Comparison of ENCODE assay signal across 1 cellular context in the genomic region with DNA sequence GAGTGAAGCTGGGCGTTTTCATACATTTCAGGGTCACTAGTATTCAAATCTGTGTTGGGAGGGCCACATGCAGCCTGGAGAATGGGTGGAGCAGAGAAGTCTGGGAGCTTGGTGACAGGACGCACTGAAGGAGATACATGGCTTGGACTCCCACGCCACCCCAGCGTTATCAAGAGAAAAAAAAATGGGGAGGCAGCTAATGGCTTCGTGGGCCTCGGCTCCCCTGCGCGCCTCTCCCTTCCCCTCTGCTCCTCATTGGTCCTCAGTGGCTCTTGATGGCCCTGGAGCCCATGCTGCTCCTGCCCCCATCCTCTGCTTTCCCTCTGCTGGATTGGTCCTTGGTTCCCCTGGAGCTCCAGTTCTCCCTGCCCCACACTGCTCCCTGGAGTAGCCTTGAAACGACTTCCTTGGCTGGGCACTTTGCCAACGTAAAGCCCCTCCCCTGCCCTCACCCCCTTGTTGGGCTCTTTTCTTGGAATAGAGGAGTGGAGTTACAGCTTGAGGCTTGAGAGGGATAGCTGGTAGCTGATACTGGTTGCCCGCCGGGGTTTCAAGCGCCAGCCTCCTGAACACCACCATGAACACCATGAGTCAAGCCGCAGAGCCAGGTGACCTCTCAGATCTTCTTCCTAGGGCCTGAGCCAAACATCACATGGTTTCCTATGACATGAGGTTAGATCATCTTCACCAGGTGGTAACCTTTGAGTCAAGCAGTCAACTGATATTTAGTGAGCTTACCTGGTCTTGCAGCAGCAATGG.
TF ChIP-seq lines count a peak whose summit lies in the region.

No MANE protein-coding gene starts in this region.

TF ChIP-seq in K562, 482 proteins besides CTCF, POLR2A, EP300 and RAD21 (continued from another document):
- TF ChIP-seq, protein P1, sequence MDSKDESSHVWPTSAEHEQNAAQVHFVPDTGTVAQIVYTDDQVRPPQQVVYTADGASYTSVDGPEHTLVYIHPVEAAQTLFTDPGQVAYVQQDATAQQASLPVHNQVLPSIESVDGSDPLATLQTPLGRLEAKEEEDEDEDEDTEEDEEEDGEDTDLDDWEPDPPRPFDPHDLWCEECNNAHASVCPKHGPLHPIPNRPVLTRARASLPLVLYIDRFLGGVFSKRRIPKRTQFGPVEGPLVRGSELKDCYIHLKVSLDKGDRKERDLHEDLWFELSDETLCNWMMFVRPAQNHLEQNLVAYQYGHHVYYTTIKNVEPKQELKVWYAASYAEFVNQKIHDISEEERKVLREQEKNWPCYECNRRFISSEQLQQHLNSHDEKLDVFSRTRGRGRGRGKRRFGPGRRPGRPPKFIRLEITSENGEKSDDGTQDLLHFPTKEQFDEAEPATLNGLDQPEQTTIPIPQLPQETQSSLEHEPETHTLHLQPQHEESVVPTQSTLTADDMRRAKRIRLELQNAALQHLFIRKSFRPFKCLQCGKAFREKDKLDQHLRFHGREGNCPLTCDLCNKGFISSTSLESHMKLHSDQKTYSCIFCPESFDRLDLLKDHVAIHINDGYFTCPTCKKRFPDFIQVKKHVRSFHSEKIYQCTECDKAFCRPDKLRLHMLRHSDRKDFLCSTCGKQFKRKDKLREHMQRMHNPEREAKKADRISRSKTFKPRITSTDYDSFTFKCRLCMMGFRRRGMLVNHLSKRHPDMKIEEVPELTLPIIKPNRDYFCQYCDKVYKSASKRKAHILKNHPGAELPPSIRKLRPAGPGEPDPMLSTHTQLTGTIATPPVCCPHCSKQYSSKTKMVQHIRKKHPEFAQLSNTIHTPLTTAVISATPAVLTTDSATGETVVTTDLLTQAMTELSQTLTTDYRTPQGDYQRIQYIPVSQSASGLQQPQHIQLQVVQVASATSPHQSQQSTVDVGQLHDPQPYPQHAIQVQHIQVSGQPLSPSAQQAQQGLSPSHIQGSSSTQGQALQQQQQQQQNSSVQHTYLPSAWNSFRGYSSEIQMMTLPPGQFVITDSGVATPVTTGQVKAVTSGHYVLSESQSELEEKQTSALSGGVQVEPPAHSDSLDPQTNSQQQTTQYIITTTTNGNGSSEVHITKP (IDR thresholded peaks at IDR 0.05; ENCODE audit: partially characterized antibody) = peak; percentile 27
- TF ChIP-seq RBFOX2 (IDR thresholded peaks at IDR 0.05; ENCODE audit: low read depth, low read length) (no peak), FOS (IDR thresholded peaks at IDR 0.05; ENCODE audit: extremely low read depth, insufficient read length) (no peak), NR2C2 (CRISPR knock-in tag; IDR thresholded peaks at IDR 0.05) (no peak), NR2C2 (tag; IDR thresholded peaks at IDR 0.05) (peak; percentile 65; the same call in 1 of the 2 replicates), TBP (optimal IDR thresholded peaks at IDR 0.05; ENCODE audit: low read depth, low read length) (no peak), CXXC5 (CRISPR knock-in tag; IDR thresholded peaks at IDR 0.05) (peak; percentile 58), ARHGAP35 (IDR thresholded peaks at IDR 0.05; ENCODE audit: partially characterized antibody) (no peak), BACH1 (tag; IDR thresholded peaks at IDR 0.05) (no peak), IRF2 (CRISPR knock-in tag; IDR thresholded peaks at IDR 0.05) (no peak), HSF4 (CRISPR knock-in tag; IDR thresholded peaks at IDR 0.05; ENCODE audit: borderline replicate concordance) (no peak), XRCC4 (IDR thresholded peaks at IDR 0.05; ENCODE audit: extremely low read depth, insufficient read depth, insufficient read length) (no peak)
- TF ChIP-seq, protein P2, sequence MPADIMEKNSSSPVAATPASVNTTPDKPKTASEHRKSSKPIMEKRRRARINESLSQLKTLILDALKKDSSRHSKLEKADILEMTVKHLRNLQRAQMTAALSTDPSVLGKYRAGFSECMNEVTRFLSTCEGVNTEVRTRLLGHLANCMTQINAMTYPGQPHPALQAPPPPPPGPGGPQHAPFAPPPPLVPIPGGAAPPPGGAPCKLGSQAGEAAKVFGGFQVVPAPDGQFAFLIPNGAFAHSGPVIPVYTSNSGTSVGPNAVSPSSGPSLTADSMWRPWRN (IDR thresholded peaks at IDR 0.05; ENCODE audit: low read depth) = no peak
- TF ChIP-seq, protein P3, sequence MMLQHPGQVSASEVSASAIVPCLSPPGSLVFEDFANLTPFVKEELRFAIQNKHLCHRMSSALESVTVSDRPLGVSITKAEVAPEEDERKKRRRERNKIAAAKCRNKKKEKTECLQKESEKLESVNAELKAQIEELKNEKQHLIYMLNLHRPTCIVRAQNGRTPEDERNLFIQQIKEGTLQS (IDR thresholded peaks at IDR 0.05) = 0 out of 2 replicates have a peak, but pooled peaks have one; percentile 17
- TF ChIP-seq, protein P3 (CRISPR knock-in tag; conservative IDR thresholded peaks at IDR 0.05) = no peak
- TF ChIP-seq, protein P4, sequence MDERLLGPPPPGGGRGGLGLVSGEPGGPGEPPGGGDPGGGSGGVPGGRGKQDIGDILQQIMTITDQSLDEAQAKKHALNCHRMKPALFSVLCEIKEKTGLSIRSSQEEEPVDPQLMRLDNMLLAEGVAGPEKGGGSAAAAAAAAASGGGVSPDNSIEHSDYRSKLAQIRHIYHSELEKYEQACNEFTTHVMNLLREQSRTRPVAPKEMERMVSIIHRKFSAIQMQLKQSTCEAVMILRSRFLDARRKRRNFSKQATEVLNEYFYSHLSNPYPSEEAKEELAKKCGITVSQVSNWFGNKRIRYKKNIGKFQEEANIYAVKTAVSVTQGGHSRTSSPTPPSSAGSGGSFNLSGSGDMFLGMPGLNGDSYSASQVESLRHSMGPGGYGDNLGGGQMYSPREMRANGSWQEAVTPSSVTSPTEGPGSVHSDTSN (CRISPR knock-in tag; IDR thresholded peaks at IDR 0.05; ENCODE audit: low read depth) = no peak
- TF ChIP-seq, protein P4 (tag; conservative IDR thresholded peaks at IDR 0.05; ENCODE audit: low read depth) = 0 out of 2 replicates have a peak, but pooled peaks have one; percentile 39
- TF ChIP-seq, protein P5, sequence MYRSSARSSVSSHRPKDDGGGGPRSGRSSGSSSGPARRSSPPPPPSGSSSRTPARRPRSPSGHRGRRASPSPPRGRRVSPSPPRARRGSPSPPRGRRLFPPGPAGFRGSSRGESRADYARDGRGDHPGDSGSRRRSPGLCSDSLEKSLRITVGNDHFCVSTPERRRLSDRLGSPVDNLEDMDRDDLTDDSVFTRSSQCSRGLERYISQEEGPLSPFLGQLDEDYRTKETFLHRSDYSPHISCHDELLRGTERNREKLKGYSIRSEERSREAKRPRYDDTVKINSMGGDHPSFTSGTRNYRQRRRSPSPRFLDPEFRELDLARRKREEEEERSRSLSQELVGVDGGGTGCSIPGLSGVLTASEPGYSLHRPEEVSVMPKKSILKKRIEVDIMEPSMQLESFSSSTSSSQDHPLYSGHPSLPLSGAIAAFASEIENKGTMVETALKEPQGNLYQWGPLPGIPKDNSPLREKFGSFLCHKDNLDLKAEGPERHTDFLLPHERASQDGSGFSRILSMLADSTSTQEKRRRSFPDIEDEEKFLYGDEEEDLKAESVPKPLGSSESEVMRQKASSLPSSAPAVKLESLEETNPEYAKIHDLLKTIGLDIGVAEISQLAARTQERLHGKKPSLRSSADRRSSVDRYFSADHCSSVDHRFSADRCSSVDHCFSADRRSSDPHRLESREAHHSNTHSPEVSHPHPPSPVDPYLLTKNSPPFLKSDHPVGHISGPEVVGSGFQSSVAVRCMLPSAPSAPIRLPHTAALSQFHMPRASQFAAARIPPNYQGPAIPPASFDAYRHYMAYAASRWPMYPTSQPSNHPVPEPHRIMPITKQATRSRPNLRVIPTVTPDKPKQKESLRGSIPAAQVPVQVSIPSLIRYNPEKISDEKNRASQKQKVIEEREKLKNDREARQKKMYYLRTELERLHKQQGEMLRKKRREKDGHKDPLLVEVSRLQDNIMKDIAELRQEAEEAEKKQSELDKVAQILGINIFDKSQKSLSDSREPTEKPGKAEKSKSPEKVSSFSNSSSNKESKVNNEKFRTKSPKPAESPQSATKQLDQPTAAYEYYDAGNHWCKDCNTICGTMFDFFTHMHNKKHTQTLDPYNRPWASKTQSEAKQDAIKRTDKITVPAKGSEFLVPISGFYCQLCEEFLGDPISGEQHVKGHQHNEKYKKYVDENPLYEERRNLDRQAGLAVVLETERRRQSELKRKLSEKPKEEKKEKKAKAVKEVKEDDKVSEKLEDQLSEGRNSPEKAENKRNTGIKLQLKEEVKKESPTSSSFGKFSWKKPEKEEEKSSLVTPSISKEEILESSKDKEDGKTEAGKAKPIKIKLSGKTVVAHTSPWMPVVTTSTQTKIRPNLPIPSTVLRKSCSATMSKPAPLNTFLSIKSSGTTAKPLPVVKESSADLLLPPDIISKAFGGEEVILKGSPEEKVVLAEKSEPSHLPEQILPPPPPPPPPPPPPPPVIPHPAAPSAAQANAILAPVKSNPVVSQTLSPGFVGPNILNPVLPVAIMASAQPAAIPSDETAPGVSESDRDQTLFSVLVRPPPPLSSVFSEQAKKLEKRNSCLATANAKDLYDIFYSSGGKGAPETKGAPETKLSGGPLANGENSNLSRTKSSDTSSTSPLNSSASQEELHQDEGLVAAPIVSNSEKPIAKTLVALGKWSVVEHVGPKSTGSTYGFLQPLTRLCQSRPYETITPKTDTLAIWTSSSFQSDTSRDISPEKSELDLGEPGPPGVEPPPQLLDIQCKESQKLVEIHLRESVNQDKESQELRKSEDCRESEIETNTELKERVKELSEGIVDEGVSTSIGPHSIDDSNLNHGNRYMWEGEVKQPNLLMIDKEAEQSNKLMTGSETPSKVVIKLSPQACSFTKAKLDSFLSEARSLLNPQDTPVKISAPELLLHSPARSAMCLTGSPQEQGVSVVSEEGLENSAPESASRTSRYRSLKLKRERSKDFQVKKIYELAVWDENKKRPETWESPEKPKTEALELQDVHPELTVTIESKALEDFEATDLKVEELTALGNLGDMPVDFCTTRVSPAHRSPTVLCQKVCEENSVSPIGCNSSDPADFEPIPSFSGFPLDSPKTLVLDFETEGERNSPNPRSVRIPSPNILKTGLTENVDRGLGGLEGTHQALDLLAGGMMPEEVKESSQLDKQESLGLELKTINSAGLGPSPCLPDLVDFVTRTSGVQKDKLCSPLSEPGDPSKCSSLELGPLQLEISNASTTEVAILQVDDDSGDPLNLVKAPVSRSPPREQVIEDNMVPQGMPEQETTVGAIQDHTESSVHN (IDR thresholded peaks at IDR 0.05; ENCODE audit: borderline replicate concordance in 1 of 2, low read depth in 1 of 2) = no peak
